14 cellular contexts compared by ENCODE assay signal in the genomic region with DNA sequence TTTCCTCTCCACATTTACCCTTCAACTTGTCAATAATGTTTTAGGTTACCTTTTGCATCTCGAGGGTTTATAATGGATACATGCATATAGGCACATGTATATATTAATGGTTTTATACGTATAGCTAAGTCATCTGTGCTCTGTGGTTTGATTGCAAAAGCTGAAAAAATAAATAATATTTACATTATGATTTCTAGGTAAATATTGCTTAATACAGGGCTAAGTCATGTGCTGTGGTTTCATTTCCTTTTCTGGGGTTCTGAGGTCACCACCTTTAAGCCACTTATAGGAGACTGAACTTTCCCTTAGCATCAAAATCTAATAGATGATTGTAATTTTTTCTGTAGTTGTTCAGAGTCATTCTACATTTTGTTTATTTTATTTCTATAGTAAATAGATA. TPM values are rescaled to one million over a fixed set of nuclear protein-coding genes. Genes with fewer than 3 reads are reported as not detected.
DNase-seq lines count a peak whose midpoint lies in the region; ATAC-seq and TF ChIP-seq lines count a peak whose summit lies in the region.
"Had no signal": no experiment of that assay in that cellular context is flagged by ENCODE, and none has a peak within 500 bp of the region (broad histone marks: within the 10 kb centered on the region; RNA-seq: fewer than 3 reads in every experiment).

No MANE protein-coding gene starts in this region.

- TF ChIP-seq CTCF in activated CD8-positive, alpha-beta T cell treated with anti-CD3 and anti-CD28 coated beads for 36 hours (IDR thresholded peaks at IDR 0.05) = no peak
- TF ChIP-seq CTCF in RWPE1 (conservative IDR thresholded peaks at IDR 0.05; ENCODE audit: low read depth) (no peak), type B pancreatic cell (conservative IDR thresholded peaks at IDR 0.05) (no peak)

- no peak overlapping the region for H3K4me3 Mint-ChIP-seq in activated CD8-positive, alpha-beta T cell treated with anti-CD3 and anti-CD28 coated beads, Interleukin-2, amount 10 ng/mL, durations not matched to agents 7 days and 5 days
- H3K4me3 Mint-ChIP-seq in activated CD8-positive, alpha-beta T cell treated with anti-CD3 and anti-CD28 coated beads for 36 hours = no peak overlapping the region
- H3K4me3 Mint-ChIP-seq in type B pancreatic cell = no peak overlapping the region
- H3K4me3 Mint-ChIP-seq: activated naive CD8-positive, alpha-beta T cell treated with anti-CD3 and anti-CD28 coated beads, Interleukin-2, amount 50 U/mL, for 24 hours had no signal

- no peaks in the 10 kb centered on the region for H3K9me3 Mint-ChIP-seq in activated CD8-positive, alpha-beta T cell treated with anti-CD3 and anti-CD28 coated beads, Interleukin-2, amount 10 ng/mL, durations not matched to agents 7 days and 5 days (ENCODE audit: insufficient read depth)
- H3K9me3 Mint-ChIP-seq in activated CD8-positive, alpha-beta T cell treated with anti-CD3 and anti-CD28 coated beads for 36 hours = no peaks in the 10 kb centered on the region
- H3K9me3 Mint-ChIP-seq in type B pancreatic cell = no peaks in the 10 kb centered on the region
- H3K9me3 Mint-ChIP-seq: activated naive CD8-positive, alpha-beta T cell treated with anti-CD3 and anti-CD28 coated beads, Interleukin-2, amount 50 U/mL, for 24 hours had no signal

- POLR2A ChIA-PET in activated CD8-positive, alpha-beta T cell treated with anti-CD3 and anti-CD28 coated beads, Interleukin-2, amount 10 ng/mL, durations not matched to agents 7 days and 5 days (lab: Charles Lee) = interaction anchor here (0.8 kb wide), 1 partner anchor 22 kb away, joined by 3 read pairs; no protein-coding TSS in a partner anchor
- POLR2A ChIA-PET in activated CD8-positive, alpha-beta T cell treated with anti-CD3 and anti-CD28 coated beads for 36 hours (lab: Charles Lee) = no interaction called here
- POLR2A ChIA-PET in RWPE1 (lab: Yijun Ruan, JAX; ENCODE audit: low non-redundant PET) = interaction anchor here (0.5 kb wide), 1 partner anchor 28 kb away, joined by 4 read pairs; no protein-coding TSS in a partner anchor

- no peak overlapping the region for H3K27ac ChIP-seq in RWPE1
- H3K27ac ChIP-seq: thyroid gland had no signal

- no peak for DNase-seq in activated CD8-positive, alpha-beta T cell treated with anti-CD3 and anti-CD28 coated beads, Interleukin-2, amount 10 ng/mL, durations not matched to agents 7 days and 5 days
- no peak for DNase-seq in activated CD8-positive, alpha-beta T cell treated with anti-CD3 and anti-CD28 coated beads for 36 hours
- DNase-seq in RWPE1 (ENCODE audit: low spot score) (peak; percentile 26), iris pigment epithelial cell (ENCODE audit: low read depth) (peak; percentile 48), type B pancreatic cell (ENCODE audit: extremely low spot score, unreplicated experiment) (no peak), OCI-M2 (lab: John Stamatoyannopoulos, UW; ENCODE audit: unreplicated experiment) (no peak), NCI-H1092 (lab: John Stamatoyannopoulos, UW) (no peak), left colon (no peak)
- DNase-seq: activated naive CD8-positive, alpha-beta T cell treated with anti-CD3 and anti-CD28 coated beads, Interleukin-2, amount 50 U/mL, for 24 hours; DMS153; foreskin melanocyte; OCI-M1; small intestine; thyroid gland had no signal

- peaks cover 23% of the 10 kb centered on the region for H3K36me3 Mint-ChIP-seq in activated CD8-positive, alpha-beta T cell treated with anti-CD3 and anti-CD28 coated beads, Interleukin-2, amount 10 ng/mL, durations not matched to agents 7 days and 5 days (ENCODE audit: low read depth)
- peaks cover 4% of the 10 kb centered on the region for H3K36me3 Mint-ChIP-seq in activated CD8-positive, alpha-beta T cell treated with anti-CD3 and anti-CD28 coated beads for 36 hours (ENCODE audit: low read depth)
- H3K36me3 Mint-ChIP-seq in type B pancreatic cell = peaks cover 14% of the 10 kb centered on the region

- peaks cover 2% of the 10 kb centered on the region for H3K27me3 Mint-ChIP-seq in activated CD8-positive, alpha-beta T cell treated with anti-CD3 and anti-CD28 coated beads, Interleukin-2, amount 10 ng/mL, durations not matched to agents 7 days and 5 days (ENCODE audit: low read depth)
- H3K27me3 Mint-ChIP-seq in activated CD8-positive, alpha-beta T cell treated with anti-CD3 and anti-CD28 coated beads for 36 hours = no peaks in the 10 kb centered on the region
- H3K27me3 Mint-ChIP-seq in type B pancreatic cell = no peaks in the 10 kb centered on the region
- H3K27me3 Mint-ChIP-seq: activated naive CD8-positive, alpha-beta T cell treated with anti-CD3 and anti-CD28 coated beads, Interleukin-2, amount 50 U/mL, for 24 hours had no signal

- peaks cover 49% of the 10 kb centered on the region for H3K4me1 Mint-ChIP-seq in activated CD8-positive, alpha-beta T cell treated with anti-CD3 and anti-CD28 coated beads, Interleukin-2, amount 10 ng/mL, durations not matched to agents 7 days and 5 days (ENCODE audit: low read depth)
- H3K4me1 Mint-ChIP-seq in activated CD8-positive, alpha-beta T cell treated with anti-CD3 and anti-CD28 coated beads for 36 hours (ENCODE audit: low read depth) = peaks cover 46% of the 10 kb centered on the region
- H3K4me1 Mint-ChIP-seq in type B pancreatic cell (ENCODE audit: unreplicated experiment) = peaks cover 26% of the 10 kb centered on the region

- intact Hi-C loops in activated CD8-positive, alpha-beta T cell treated with anti-CD3 and anti-CD28 coated beads for 36 hours (cut with micrococcal nuclease) = no loop called here
- intact Hi-C loops in left colon (cut with DNase I, micrococcal nuclease) = no loop called here

- no peak overlapping the region for H3K27ac Mint-ChIP-seq in activated CD8-positive, alpha-beta T cell treated with anti-CD3 and anti-CD28 coated beads, Interleukin-2, amount 10 ng/mL, durations not matched to agents 7 days and 5 days
- H3K27ac Mint-ChIP-seq in activated CD8-positive, alpha-beta T cell treated with anti-CD3 and anti-CD28 coated beads for 36 hours = no peak overlapping the region
- peak overlapping the region; percentile 9 for H3K27ac Mint-ChIP-seq in type B pancreatic cell
- H3K27ac Mint-ChIP-seq: activated naive CD8-positive, alpha-beta T cell treated with anti-CD3 and anti-CD28 coated beads, Interleukin-2, amount 50 U/mL, for 24 hours had no signal

- peak; percentile 31 for ATAC-seq in activated CD8-positive, alpha-beta T cell treated with anti-CD3 and anti-CD28 coated beads, Interleukin-2, amount 10 ng/mL, durations not matched to agents 7 days and 5 days
- no peak for ATAC-seq in activated CD8-positive, alpha-beta T cell treated with anti-CD3 and anti-CD28 coated beads for 36 hours
- ATAC-seq in left colon = no peak
- ATAC-seq: activated naive CD8-positive, alpha-beta T cell treated with anti-CD3 and anti-CD28 coated beads, Interleukin-2, amount 50 U/mL, for 24 hours had no signal

- CTCF ChIA-PET in activated CD8-positive, alpha-beta T cell treated with anti-CD3 and anti-CD28 coated beads, Interleukin-2, amount 10 ng/mL, durations not matched to agents 7 days and 5 days (lab: Charles Lee) = interaction anchor here (2.1 kb wide), 1 partner anchor 442 kb away, joined by 5 read pairs; the partner anchor contains the start of gene BCL6
- CTCF ChIA-PET in activated CD8-positive, alpha-beta T cell treated with anti-CD3 and anti-CD28 coated beads for 36 hours (lab: Charles Lee) = interaction anchor here (0.8 to 1.6 kb wide), 4 partner anchors 10 to 55 kb away, joined by 3 to 7 read pairs (median 4); no protein-coding TSS in a partner anchor
- CTCF ChIA-PET in RWPE1 (lab: Yijun Ruan, JAX) = interaction anchor here (0.8 kb wide), 1 partner anchor 13 kb away, joined by 3 read pairs; no protein-coding TSS in a partner anchor

RNA-seq across cellular contexts. Expression of gene LPP, which starts 33.1 kb away (rescaled TPM):
- 10 to 100 TPM; 51.3 to 58.9 TPM for total RNA-seq in activated CD8-positive, alpha-beta T cell treated with anti-CD3 and anti-CD28 coated beads, Interleukin-2, amount 10 ng/mL, durations not matched to agents 7 days and 5 days
- total RNA-seq in activated CD8-positive, alpha-beta T cell treated with anti-CD3 and anti-CD28 coated beads for 36 hours = 10 to 100 TPM; 16.4 to 22.6 TPM
- total RNA-seq in type B pancreatic cell (ENCODE audit: low replicate concordance) = 96.7 and 112 TPM in 2 replicates
- total RNA-seq in left colon = 100 to 1,000 TPM; 228 to 258 TPM

Comparison
In these comparisons a context has a peak if more than half of its experiments do, and no peak if none do; other contexts are left out.
1. DNase-seq: peak in RWPE1 (single experiment) and iris pigment epithelial cell (single experiment); none in activated CD8-positive, alpha-beta T cell treated with anti-CD3 and anti-CD28 coated beads, Interleukin-2, amount 10 ng/mL, durations not matched to agents 7 days and 5 days (single experiment), activated CD8-positive, alpha-beta T cell treated with anti-CD3 and anti-CD28 coated beads for 36 hours (single experiment), type B pancreatic cell (single experiment), OCI-M2 (single experiment), NCI-H1092 (single experiment) and left colon (0 of 2).